ENCODE assay signal across 9 cellular contexts in genomic region chr20:38692436-38693411, GRCh38. TPM values are rescaled to one million over a fixed set of nuclear protein-coding genes. Genes with fewer than 3 reads are reported as not detected.
DNase-seq lines count a peak whose midpoint lies in the region; FAIRE-seq and TF ChIP-seq lines count a peak whose summit lies in the region.
"Had no signal": no experiment of that assay in that cellular context is flagged by ENCODE, and none has a peak within 500 bp of the region (broad histone marks: within the 10 kb centered on the region; RNA-seq: fewer than 3 reads in every experiment).

No MANE protein-coding gene starts in this region.

- WGBS in spleen, 5 donors: 19 to 24% (median 21%) methylated on average over 11 to 13 of the region's 13 CpGs

- H3K4me3 ChIP-seq in keratinocyte (ENCODE audit: control insufficient read depth in 2 of 3, extremely low read depth in 1 of 3, insufficient read depth in 2 of 3, low read depth in 1 of 3, low read length in 3 of 3) (no peak overlapping the region), spleen (no peak overlapping the region)

- no peaks in the 10 kb centered on the region for H3K9me1 ChIP-seq in keratinocyte (ENCODE audit: control insufficient read depth, extremely low read depth, insufficient read depth, low read length)

- H3K36me3 ChIP-seq in keratinocyte (ENCODE audit: control insufficient read depth in 2 of 2, extremely low read depth in 1 of 2, insufficient read depth in 2 of 2, low read length in 2 of 2) (no peaks in the 10 kb centered on the region), spleen (no peaks in the 10 kb centered on the region)

- H3K4me1 ChIP-seq in keratinocyte (ENCODE audit: control insufficient read depth, extremely low read depth, insufficient read depth, low read length) (no peaks in the 10 kb centered on the region), spleen (no peaks in the 10 kb centered on the region)

- peaks cover 3% of the 10 kb centered on the region for H4K20me1 ChIP-seq in keratinocyte (ENCODE audit: control insufficient read depth, extremely low read depth, insufficient read depth, low read length)

- peak; percentile 36 for DNase-seq in HCEC 1CT
- DNase-seq in RPMI7951 (ENCODE audit: low read depth): peak; percentile 71
- DNase-seq in amniotic epithelial cell (ENCODE audit: low read depth): peak; percentile 63
- no peak for DNase-seq in keratinocyte (ENCODE audit: low read depth, low spot score)
- DNase-seq in stimulated activated CD8-positive, alpha-beta memory T cell treated with anti-CD3 and anti-CD28 coated beads, Interleukin-4, amount 100 ng/mL, for 48 hours: peak; percentile 72
- DNase-seq in NCI-H1105 (lab: John Stamatoyannopoulos, UW): no peak
- no peak for DNase-seq in spleen

- H3K4me2 ChIP-seq in keratinocyte (ENCODE audit: control insufficient read depth, extremely low read depth, insufficient read depth, low read depth, low read length): no peak overlapping the region

- no peak overlapping the region for H3K27ac ChIP-seq in keratinocyte (ENCODE audit: control insufficient read depth, insufficient read depth, low read length)
- H3K27ac ChIP-seq in spleen: no peak overlapping the region

- FAIRE-seq in keratinocyte (lab: Jason Lieb, UNC): peak; percentile 46

- intact Hi-C loops in spleen (cut with DNase I; ENCODE audit: low total_unique reads): no loop called here

- H3K9me3 ChIP-seq in keratinocyte (ENCODE audit: control insufficient read depth, low read depth, low read length) (no peaks in the 10 kb centered on the region), spleen (no peaks in the 10 kb centered on the region)

- H3K27me3 ChIP-seq in keratinocyte (ENCODE audit: control insufficient read depth, extremely low read depth, insufficient read depth, low read length) (peaks cover 2% of the 10 kb centered on the region), spleen (replicated peaks in 1 of 7) (peaks cover 0 to 64% (median 0%) of the 10 kb centered on the region in 7 donors)

- H3K9ac ChIP-seq in keratinocyte (ENCODE audit: control insufficient read depth, extremely low read depth, insufficient read depth, low read length): no peak overlapping the region

- dilution Hi-C loops in keratinocyte (cut with MboI; ENCODE audit: extremely low pct_ligation_motif_present, low sequenced_read_pairs): no loop called here

- H2AFZ ChIP-seq in keratinocyte (ENCODE audit: control insufficient read depth, low read length): no peak overlapping the region

- TF ChIP-seq POLR2A in spleen (IDR thresholded peaks at IDR 0.05): no peak

- TF ChIP-seq CTCF in keratinocyte (optimal IDR thresholded peaks at IDR 0.05 in 1 of 3, IDR thresholded peaks at IDR 0.05 in 1 of 3, conservative IDR thresholded peaks at IDR 0.05 in 1 of 3; ENCODE audit: extremely low read depth in 1 of 3, insufficient read depth in 2 of 3, low read length in 3 of 3) (no peak), spleen (IDR thresholded peaks at IDR 0.05 in 8 of 11, conservative IDR thresholded peaks at IDR 0.05 in 3 of 11) (no peak)

- no peaks in the 10 kb centered on the region for H3K79me2 ChIP-seq in keratinocyte (ENCODE audit: control insufficient read depth, insufficient read depth, low read length)

RNA-seq across cellular contexts. Expression of gene SLC32A1, which starts 31.6 kb away (rescaled TPM):
- total RNA-seq in RPMI7951 (2014; rRNA removed; shearing (Covaris generic)): not detected in 2 replicates
- not detected in 3 replicates for polyA plus RNA-seq in keratinocyte
- polyA plus RNA-seq in keratinocyte (2011; ENCODE audit: low read depth): not detected
- polyA plus RNA-seq in keratinocyte (2011; cell fraction: cytosol; rRNA removed): not detected in 2 replicates
- polyA plus RNA-seq in keratinocyte (2011; cell fraction: nucleus; rRNA removed): not detected in 2 replicates
- polyA plus RNA-seq in keratinocyte (2012; ENCODE audit: low replicate concordance): not detected in 2 replicates
- polyA minus RNA-seq in keratinocyte: not detected in 3 replicates
- polyA minus RNA-seq in keratinocyte (2011; cell fraction: cytosol; rRNA and poly(A)+ RNA removed): not detected
- polyA minus RNA-seq in keratinocyte (2011; cell fraction: nucleus; rRNA and poly(A)+ RNA removed): not detected in 2 replicates
- total RNA-seq in spleen: not detected
- polyA plus RNA-seq in spleen: not detected
- total RNA-seq: pulmonary artery endothelial cell; T-helper 1 cell treated with Interleukin-12 subunit alpha and Interleukin-12 subunit beta and Interleukin-4 antibody, amounts not matched to agents 30 ng/mL and 1 ng/mL, for 36 hours had no signal

RNA-seq across cellular contexts. Expression of gene ACTR5, which starts 55.5 kb away (rescaled TPM):
- total RNA-seq in RPMI7951 (2014; rRNA removed; shearing (Covaris generic)): 13.5 and 13.6 TPM in 2 replicates
- polyA plus RNA-seq in keratinocyte (9.7 to 10.1 TPM (median 9.9 TPM) in 3 replicates), spleen (10 to 100 TPM in 1 of 3 donors, 1 to 10 TPM in 2; 5.6 to 10.9 (median 9.4) TPM)
- polyA plus RNA-seq in keratinocyte (2011; ENCODE audit: low read depth): 5.3 TPM
- 6.2 and 7.0 TPM in 2 replicates for polyA plus RNA-seq in keratinocyte (2011; cell fraction: cytosol; rRNA removed)
- polyA plus RNA-seq in keratinocyte (2011; cell fraction: nucleus; rRNA removed): 19.4 and 21.8 TPM in 2 replicates
- polyA plus RNA-seq in keratinocyte (2012; ENCODE audit: low replicate concordance): 6.5 TPM in 2 replicates
- polyA minus RNA-seq in keratinocyte: 6.4 to 7.5 TPM (median 6.8 TPM) in 3 replicates
- 6.1 TPM for polyA minus RNA-seq in keratinocyte (2011; cell fraction: cytosol; rRNA and poly(A)+ RNA removed)
- 7.4 and 9.7 TPM in 2 replicates for polyA minus RNA-seq in keratinocyte (2011; cell fraction: nucleus; rRNA and poly(A)+ RNA removed)
- 10 to 100 TPM in 3 of 7 donors, 1 to 10 TPM in 4; 8.4 to 12.8 (median 9.6) TPM for total RNA-seq in spleen

Comparison
In these comparisons a context has a peak if more than half of its experiments do, and no peak if none do; other contexts are left out.
1. DNase-seq: peak in HCEC 1CT (single experiment), RPMI7951 (single experiment), amniotic epithelial cell (single experiment) and stimulated activated CD8-positive, alpha-beta memory T cell treated with anti-CD3 and anti-CD28 coated beads, Interleukin-4, amount 100 ng/mL, for 48 hours (single experiment); none in keratinocyte (single experiment), NCI-H1105 (single experiment) and spleen (single experiment).